ENCODE assay signal across 8 cellular contexts in genomic region chr9:132268725-132269352, GRCh38.
DNase-seq lines count a peak whose midpoint lies in the region; ATAC-seq and TF ChIP-seq lines count a peak whose summit lies in the region.

No MANE protein-coding gene starts in this region.

- no TSS peak for BruUV-seq in PC-9 (replicated peaks; lab: Mats Ljungman, UMichigan)

- intact Hi-C loops in PC-9 (cut with micrococcal nuclease; ENCODE audit: unreplicated experiment): no loop called here

- TF ChIP-seq EP300 in Ishikawa (IDR thresholded peaks at IDR 0.05; ENCODE audit: borderline replicate concordance): no peak

- H3K4me1 ChIP-seq in PC-9 (replicated peaks; ENCODE audit: insufficient read depth): peaks cover 5% of the 10 kb centered on the region; the same call in 1 of the 2 replicates
- no peaks in the 10 kb centered on the region for H3K4me1 ChIP-seq in thoracic aorta (ENCODE audit: control insufficient read depth in 1 of 2, low read depth in 2 of 2)

- TF ChIP-seq CTCF in PC-9 (conservative IDR thresholded peaks at IDR 0.05) (peak; percentile 80), thoracic aorta (IDR thresholded peaks at IDR 0.05) (peak; percentile 81)

- ATAC-seq in thoracic aorta (ENCODE audit: insufficient number of reproducible peaks, low FRiP score, low read depth) (no peak), HG03521 (IDR thresholded peaks at IDR 0.05; ENCODE audit: unreplicated experiment) (no peak)

- no peaks in the 10 kb centered on the region for H3K27me3 ChIP-seq in PC-9 (ENCODE audit: insufficient read depth, low read depth)
- H3K27me3 ChIP-seq in thoracic aorta (replicated peaks; ENCODE audit: insufficient read depth): no peaks in the 10 kb centered on the region

- no peak overlapping the region for H3K4me2 ChIP-seq in PC-9

- DNase-seq in COLO668 (lab: John Stamatoyannopoulos, UW; ENCODE audit: unreplicated experiment): peak; percentile 57
- peak; percentile 21 to 34 for DNase-seq in PC-9
- DNase-seq in activated T-cell treated with anti-CD3 and anti-CD28 coated beads, Interleukin-2, amount 50 U/mL, for 48 hours: peak; percentile 82 to 83
- DNase-seq in fibroblast of gingiva (ENCODE audit: low read depth): peak; percentile 48
- peak in 39 of 56 donors; percentile 5 to 86 (median 32) for DNase-seq in nucleus accumbens (lab: John Stamatoyannopoulos, UW)
- no peak for DNase-seq in thoracic aorta (ENCODE audit: low spot score)

- H3K27ac ChIP-seq in PC-9 (peak overlapping the region; percentile 99), thoracic aorta (no peak overlapping the region)

- H2AFZ ChIP-seq in PC-9: no peak overlapping the region

- TF ChIP-seq RAD21 in Ishikawa (IDR thresholded peaks at IDR 0.05; ENCODE audit: low read depth): peak; percentile 42

- H4K20me1 ChIP-seq in PC-9 (ENCODE audit: insufficient read depth): no peaks in the 10 kb centered on the region

- H3K4me3 ChIP-seq in PC-9 (no peak overlapping the region), thoracic aorta (no peak overlapping the region)

- H3K9me2 ChIP-seq in PC-9 (ENCODE audit: insufficient read depth): no peaks in the 10 kb centered on the region

- no peaks in the 10 kb centered on the region for H3K79me2 ChIP-seq in PC-9 (ENCODE audit: low read depth)

- H3F3A ChIP-seq in PC-9 (ENCODE audit: insufficient read depth, low read depth): peaks cover 37% of the 10 kb centered on the region

- POLR2A ChIA-PET in PC-9 (lab: Charles Lee; ENCODE audit: unreplicated experiment): no interaction called here

- H3K9me3 ChIP-seq in PC-9 (ENCODE audit: insufficient read depth, low read depth) (no peaks in the 10 kb centered on the region), thoracic aorta (no peaks in the 10 kb centered on the region)

- H3K36me3 ChIP-seq in PC-9 (ENCODE audit: low read depth) (peaks cover 36% of the 10 kb centered on the region), thoracic aorta (peaks cover 32% of the 10 kb centered on the region)

- CTCF ChIA-PET in PC-9 (lab: Charles Lee): interaction anchor here (0.7 to 0.9 kb wide), 2 partner anchors 10 to 16 kb away, joined by 3 to 4 read pairs; no protein-coding TSS in a partner anchor

TF ChIP-seq in Ishikawa, 13 proteins besides CTCF, POLR2A, EP300 and RAD21:
- no peak for TF ChIP-seq MAX (IDR thresholded peaks at IDR 0.05)
- TF ChIP-seq, protein P1, sequence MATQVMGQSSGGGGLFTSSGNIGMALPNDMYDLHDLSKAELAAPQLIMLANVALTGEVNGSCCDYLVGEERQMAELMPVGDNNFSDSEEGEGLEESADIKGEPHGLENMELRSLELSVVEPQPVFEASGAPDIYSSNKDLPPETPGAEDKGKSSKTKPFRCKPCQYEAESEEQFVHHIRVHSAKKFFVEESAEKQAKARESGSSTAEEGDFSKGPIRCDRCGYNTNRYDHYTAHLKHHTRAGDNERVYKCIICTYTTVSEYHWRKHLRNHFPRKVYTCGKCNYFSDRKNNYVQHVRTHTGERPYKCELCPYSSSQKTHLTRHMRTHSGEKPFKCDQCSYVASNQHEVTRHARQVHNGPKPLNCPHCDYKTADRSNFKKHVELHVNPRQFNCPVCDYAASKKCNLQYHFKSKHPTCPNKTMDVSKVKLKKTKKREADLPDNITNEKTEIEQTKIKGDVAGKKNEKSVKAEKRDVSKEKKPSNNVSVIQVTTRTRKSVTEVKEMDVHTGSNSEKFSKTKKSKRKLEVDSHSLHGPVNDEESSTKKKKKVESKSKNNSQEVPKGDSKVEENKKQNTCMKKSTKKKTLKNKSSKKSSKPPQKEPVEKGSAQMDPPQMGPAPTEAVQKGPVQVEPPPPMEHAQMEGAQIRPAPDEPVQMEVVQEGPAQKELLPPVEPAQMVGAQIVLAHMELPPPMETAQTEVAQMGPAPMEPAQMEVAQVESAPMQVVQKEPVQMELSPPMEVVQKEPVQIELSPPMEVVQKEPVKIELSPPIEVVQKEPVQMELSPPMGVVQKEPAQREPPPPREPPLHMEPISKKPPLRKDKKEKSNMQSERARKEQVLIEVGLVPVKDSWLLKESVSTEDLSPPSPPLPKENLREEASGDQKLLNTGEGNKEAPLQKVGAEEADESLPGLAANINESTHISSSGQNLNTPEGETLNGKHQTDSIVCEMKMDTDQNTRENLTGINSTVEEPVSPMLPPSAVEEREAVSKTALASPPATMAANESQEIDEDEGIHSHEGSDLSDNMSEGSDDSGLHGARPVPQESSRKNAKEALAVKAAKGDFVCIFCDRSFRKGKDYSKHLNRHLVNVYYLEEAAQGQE (IDR thresholded peaks at IDR 0.05; ENCODE audit: low read depth): no peak
- TF ChIP-seq FOXM1 (IDR thresholded peaks at IDR 0.05; ENCODE audit: borderline replicate concordance, low read depth): no peak
- TF ChIP-seq TAF1 (IDR thresholded peaks at IDR 0.05; ENCODE audit: low read depth): no peak
